In genomic region chr6:104123227-104123626, GRCh38 we compare ENCODE assay signal across 18 cellular contexts.
A peak's percentile ranks its signal among the peaks of the same experiment; 100 is the strongest.
DNase-seq lines count a peak whose midpoint lies in the region; ATAC-seq and TF ChIP-seq lines count a peak whose summit lies in the region.
"Had no signal": no experiment of that assay in that cellular context is flagged by ENCODE, and none has a peak within 500 bp of the region (broad histone marks: within the 10 kb centered on the region; RNA-seq: fewer than 3 reads in every experiment).

No MANE protein-coding gene starts in this region.

- ATAC-seq in WTC11 = peak; percentile 84
- ATAC-seq: GM12878, HepG2 had no signal

- no peaks in the 10 kb centered on the region for H3K27me3 ChIP-seq in A673 (replicated peaks; ENCODE audit: insufficient read depth, low read depth, low read length, poor library complexity)
- H3K27me3 ChIP-seq in HUES6 (ENCODE audit: control insufficient read depth, insufficient read depth, low read length) = no peaks in the 10 kb centered on the region
- H3K27me3 ChIP-seq in H7 (ENCODE audit: control insufficient read depth, insufficient read depth, low read length) = no peaks in the 10 kb centered on the region
- H3K27me3 ChIP-seq: BLaER1 had no signal

- CTCF ChIA-PET in A673 (lab: Charles Lee) (no interaction called here), WTC11 (lab: Charles Lee) (no interaction called here)

- H3K4me1 ChIP-seq in A673 (ENCODE audit: insufficient read depth, low read length, poor library complexity, severe bottlenecking) (no peaks in the 10 kb centered on the region), HUES6 (ENCODE audit: control insufficient read depth, insufficient read depth, low read length) (peaks cover 8% of the 10 kb centered on the region; the same call in 1 of the 2 replicates)
- H3K4me1 ChIP-seq: BLaER1 had no signal

- H3K36me3 Mint-ChIP-seq in WTC11 = peaks cover 34% of the 10 kb centered on the region
- H3K36me3 Mint-ChIP-seq: CD4-positive, CD25-positive, alpha-beta regulatory T cell had no signal

- H3K27ac ChIP-seq in A673 (ENCODE audit: low read depth, low read length, poor library complexity, severe bottlenecking) = no peak overlapping the region
- peak overlapping the region; percentile 61; the same call in 1 of the 2 replicates for H3K27ac ChIP-seq in HUES6 (ENCODE audit: low read depth, low read length)
- H3K27ac ChIP-seq: 22Rv1, BLaER1, HL-60 had no signal

- no peaks in the 10 kb centered on the region for H3K36me3 ChIP-seq in A673 (ENCODE audit: insufficient read depth, low read length, poor library complexity, severe bottlenecking)
- H3K36me3 ChIP-seq in HUES6 (ENCODE audit: control insufficient read depth, insufficient read depth, low read length) = no peaks in the 10 kb centered on the region
- no peaks in the 10 kb centered on the region for H3K36me3 ChIP-seq in H7 (replicated peaks; ENCODE audit: control insufficient read depth, insufficient read depth, low read length)
- H3K36me3 ChIP-seq: BLaER1 had no signal

- peaks cover 62% of the 10 kb centered on the region for H3K9me3 Mint-ChIP-seq in WTC11

- no peak overlapping the region for H3K9ac ChIP-seq in HUES6 (ENCODE audit: low read length)
- H3K9ac ChIP-seq: BLaER1 had no signal

- TF ChIP-seq CTCF in A673 (conservative IDR thresholded peaks at IDR 0.05; ENCODE audit: low read depth, low read length) (no peak), WTC11 (IDR thresholded peaks at IDR 0.05) (no peak)

- DNase-seq in A673 (ENCODE audit: low spot score) (peak; percentile 39), WTC11 (ENCODE audit: low spot score) (peak; percentile 13), iPS DF 19.7 (ENCODE audit: low read depth, low spot score) (peak; percentile 28), NCI-H226 (no peak), NCI-H82 treated with DMSO at 0.1 percent for 48 hours (lab: John Stamatoyannopoulos, UW; ENCODE audit: unreplicated experiment) (no peak), NCI-H1694 (lab: John Stamatoyannopoulos, UW) (no peak), H7 (no peak)
- DNase-seq: AML-193; CD4-positive, CD25-positive, alpha-beta regulatory T cell; DMS53; HCEC 1CT; HFFc6 had no signal

- no TSS peak for BruUV-seq in A673 (replicated peaks; lab: Mats Ljungman, UMichigan)

- H3K9me3 ChIP-seq in A673 (ENCODE audit: low read depth, low read length, poor library complexity, severe bottlenecking) (no peaks in the 10 kb centered on the region), HUES6 (ENCODE audit: control insufficient read depth, insufficient read depth, low read depth, low read length) (peaks cover 8% of the 10 kb centered on the region; the same call in 1 of the 2 replicates)
- H3K9me3 ChIP-seq: BLaER1 had no signal

- H3K27ac Mint-ChIP-seq in WTC11 = peak overlapping the region; percentile 25
- H3K27ac Mint-ChIP-seq: CD4-positive, CD25-positive, alpha-beta regulatory T cell; HFFc6 had no signal

- no peak overlapping the region for H3K4me3 ChIP-seq in A673 (ENCODE audit: low read depth, low read length, poor library complexity, severe bottlenecking)
- H3K4me3 ChIP-seq in HUES6 (ENCODE audit: low read depth, low read length) = no peak overlapping the region
- no peak overlapping the region for H3K4me3 ChIP-seq in H7 (ENCODE audit: insufficient read depth, low read depth, low read length)
- H3K4me3 ChIP-seq: BLaER1, GM12878 had no signal

- H3K4me3 Mint-ChIP-seq in WTC11 = no peak overlapping the region
- H3K4me3 Mint-ChIP-seq: CD4-positive, CD25-positive, alpha-beta regulatory T cell; HFFc6 had no signal

- peaks cover 47% of the 10 kb centered on the region for H3K4me1 Mint-ChIP-seq in WTC11
- H3K4me1 Mint-ChIP-seq: CD4-positive, CD25-positive, alpha-beta regulatory T cell had no signal

- no peaks in the 10 kb centered on the region for H3K27me3 Mint-ChIP-seq in WTC11 (ENCODE audit: low read depth)
- H3K27me3 Mint-ChIP-seq: CD4-positive, CD25-positive, alpha-beta regulatory T cell had no signal

- POLR2A ChIA-PET in A673 (lab: Charles Lee; ENCODE audit: low non-redundant PET) = no interaction called here
- POLR2A ChIA-PET in WTC11 (lab: Charles Lee) = no interaction called here

- intact Hi-C loops in A673 (cut with micrococcal nuclease; ENCODE audit: unreplicated experiment) = no loop called here

TF ChIP-seq in WTC11, 78 proteins besides CTCF, POLR2A, EP300 and RAD21 (continues in another document):
- TF ChIP-seq NFYB (CRISPR knock-in tag; conservative IDR thresholded peaks at IDR 0.05; ENCODE audit: low read depth) (no peak), ESRRA (CRISPR knock-in tag; IDR thresholded peaks at IDR 0.05; ENCODE audit: borderline replicate concordance) (no peak), E2F5 (CRISPR knock-in tag; IDR thresholded peaks at IDR 0.05) (no peak), NR1H2 (CRISPR knock-in tag; IDR thresholded peaks at IDR 0.05) (no peak), IRF2 (CRISPR knock-in tag; IDR thresholded peaks at IDR 0.05; ENCODE audit: borderline replicate concordance, low read depth) (no peak), USF1 (CRISPR knock-in tag; IDR thresholded peaks at IDR 0.05) (no peak), SMAD3 (CRISPR knock-in tag; IDR thresholded peaks at IDR 0.05; ENCODE audit: borderline replicate concordance) (no peak), PRDM15 (CRISPR knock-in tag; IDR thresholded peaks at IDR 0.05) (no peak), MAX (CRISPR knock-in tag; IDR thresholded peaks at IDR 0.05) (no peak), NR3C1 (CRISPR knock-in tag; conservative IDR thresholded peaks at IDR 0.05; ENCODE audit: low read depth) (no peak), ERG (CRISPR knock-in tag; IDR thresholded peaks at IDR 0.05) (no peak)

Comparison
In these comparisons a context has a peak if more than half of its experiments do, and no peak if none do; other contexts are left out.
1. DNase-seq: peak in A673 (single experiment), WTC11 (single experiment) and iPS DF 19.7 (single experiment); none in NCI-H226 (single experiment), NCI-H82 treated with DMSO at 0.1 percent for 48 hours (single experiment), NCI-H1694 (single experiment) and H7 (single experiment).